In genomic region chr10:43339136-43339535, GRCh38 we compare ENCODE assay signal across 21 cellular contexts. TPM values are rescaled to one million over a fixed set of nuclear protein-coding genes. Genes with fewer than 3 reads are reported as not detected.
A peak's percentile ranks its signal among the peaks of the same experiment; 100 is the strongest.
DNase-seq lines count a peak whose midpoint lies in the region; ATAC-seq, FAIRE-seq and TF ChIP-seq lines count a peak whose summit lies in the region.
"Had no signal": no experiment of that assay in that cellular context is flagged by ENCODE, and none has a peak within 500 bp of the region (broad histone marks: within the 10 kb centered on the region; RNA-seq: fewer than 3 reads in every experiment).

No MANE protein-coding gene starts in this region.

- no peak overlapping the region for H4K5ac ChIP-seq in mesendoderm (ENCODE audit: low read length)

- peak overlapping the region; percentile 51; the same call in 1 of the 2 replicates for H2AFZ ChIP-seq in K562 (ENCODE audit: low read depth, low read length)

- no peak overlapping the region for H3K4ac ChIP-seq in mesendoderm (ENCODE audit: low read depth, low read length)

- no peak for TF ChIP-seq CTCF in activated CD8-positive, alpha-beta T cell treated with anti-CD3 and anti-CD28 coated beads for 36 hours (IDR thresholded peaks at IDR 0.05)
- 0 out of 6 replicates have a peak, but pooled peaks of 1 of the 3 experiments have one; percentile 12 for TF ChIP-seq CTCF in K562 (IDR thresholded peaks at IDR 0.05 in 2 of 3, conservative IDR thresholded peaks at IDR 0.05 in 1 of 3; ENCODE audit: insufficient read depth in 2 of 3, low read depth in 1 of 3, low read length in 3 of 3)

- H2AK5ac ChIP-seq in mesendoderm (ENCODE audit: low read length), result no peak overlapping the region

- no peak for DNase-seq in activated CD8-positive, alpha-beta T cell treated with anti-CD3 and anti-CD28 coated beads, Interleukin-2, amount 10 ng/mL, durations not matched to agents 7 days and 5 days
- DNase-seq in activated CD8-positive, alpha-beta T cell treated with anti-CD3 and anti-CD28 coated beads for 36 hours, result no peak
- no peak for DNase-seq in K562 (ENCODE audit: extremely low read depth in 1 of 4, low spot score in 3 of 4)
- DNase-seq in mesendoderm, result no peak
- DNase-seq in hippocampal formation (lab: John Stamatoyannopoulos, UW), result no peak
- no peak for DNase-seq in activated CD4-positive, alpha-beta memory T cell treated with anti-CD3 and anti-CD28 coated beads, Interleukin-2, amount 10 ng/mL, durations not matched to agents 7 days and 5 days
- DNase-seq: CD8-positive, alpha-beta T cell; NCI-H1105; NCI-H2081 treated with DMSO at 0.1 percent for 48 hours; NCI-H446 treated with DMSO at 0.1 percent for 48 hours; NCI-H69; SHP77 had no signal

- no peaks in the 10 kb centered on the region for H3K36me3 Mint-ChIP-seq in activated CD8-positive, alpha-beta T cell treated with anti-CD3 and anti-CD28 coated beads, Interleukin-2, amount 10 ng/mL, durations not matched to agents 7 days and 5 days (ENCODE audit: low read depth)
- no peaks in the 10 kb centered on the region for H3K36me3 Mint-ChIP-seq in activated CD8-positive, alpha-beta T cell treated with anti-CD3 and anti-CD28 coated beads for 36 hours (ENCODE audit: low read depth)
- H3K36me3 Mint-ChIP-seq in activated CD4-positive, alpha-beta memory T cell treated with anti-CD3 and anti-CD28 coated beads, Interleukin-2, amount 10 ng/mL, durations not matched to agents 7 days and 5 days (ENCODE audit: low read depth), result no peaks in the 10 kb centered on the region
- H3K36me3 Mint-ChIP-seq: CD8-positive, alpha-beta T cell had no signal

- CTCF ChIA-PET in activated CD8-positive, alpha-beta T cell treated with anti-CD3 and anti-CD28 coated beads, Interleukin-2, amount 10 ng/mL, durations not matched to agents 7 days and 5 days (lab: Charles Lee), result interaction anchor here (3.1 kb wide), 1 partner anchor 46 kb away, joined by 15 read pairs; no protein-coding TSS in a partner anchor
- CTCF ChIA-PET in activated CD8-positive, alpha-beta T cell treated with anti-CD3 and anti-CD28 coated beads for 36 hours (lab: Charles Lee), result no interaction called here
- CTCF ChIA-PET in K562 (lab: Yijun Ruan, JAX; ENCODE audit: low intra/inter-chr PET ratio), result no interaction called here
- CTCF ChIA-PET in activated CD4-positive, alpha-beta memory T cell treated with anti-CD3 and anti-CD28 coated beads, Interleukin-2, amount 10 ng/mL, durations not matched to agents 7 days and 5 days (lab: Charles Lee), result no interaction called here

- H2BK5ac ChIP-seq in mesendoderm (ENCODE audit: low read length), result no peak overlapping the region

- WGBS in K562 (ENCODE audit: insufficient coverage, low coverage, missing lambda C conversion rate), result 5% methylated on average over 11 of the region's 11 CpGs
- no CpG with 5 or more reads among the region's 11 CpGs for WGBS in mesendoderm (ENCODE audit: extremely low coverage, insufficient coverage, low lambda C conversion rate)

- H3K23ac ChIP-seq in mesendoderm (ENCODE audit: low read length), result peak overlapping the region; percentile 80

- H3K27me3 Mint-ChIP-seq in activated CD8-positive, alpha-beta T cell treated with anti-CD3 and anti-CD28 coated beads, Interleukin-2, amount 10 ng/mL, durations not matched to agents 7 days and 5 days (ENCODE audit: low read depth), result peaks cover 20% of the 10 kb centered on the region
- peaks cover 10% of the 10 kb centered on the region for H3K27me3 Mint-ChIP-seq in activated CD8-positive, alpha-beta T cell treated with anti-CD3 and anti-CD28 coated beads for 36 hours
- peaks cover 16% of the 10 kb centered on the region for H3K27me3 Mint-ChIP-seq in activated CD4-positive, alpha-beta memory T cell treated with anti-CD3 and anti-CD28 coated beads, Interleukin-2, amount 10 ng/mL, durations not matched to agents 7 days and 5 days

- intact Hi-C loops in activated CD8-positive, alpha-beta T cell treated with anti-CD3 and anti-CD28 coated beads for 36 hours (cut with micrococcal nuclease), result no loop called here
- intact Hi-C loops in K562 (cut with micrococcal nuclease), result no loop called here

- no peaks in the 10 kb centered on the region for H3K36me3 ChIP-seq in K562 (ENCODE audit: control insufficient read depth, insufficient read depth, low read length)
- no peaks in the 10 kb centered on the region for H3K36me3 ChIP-seq in mesendoderm (ENCODE audit: control insufficient read depth, insufficient read depth, low read length)

- H3K79me2 ChIP-seq in K562 (ENCODE audit: control insufficient read depth, insufficient read depth, low read length) (no peaks in the 10 kb centered on the region), mesendoderm (ENCODE audit: control insufficient read depth, insufficient read depth, low read length) (no peaks in the 10 kb centered on the region)

- H3K9me1 ChIP-seq in K562 (ENCODE audit: control insufficient read depth, insufficient read depth, low read length), result no peaks in the 10 kb centered on the region

- no peak overlapping the region for H3K4me2 ChIP-seq in K562 (ENCODE audit: insufficient read depth, low read length)
- H3K4me2 ChIP-seq in mesendoderm (ENCODE audit: low read length), result no peak overlapping the region

- H3K9me3 Mint-ChIP-seq in activated CD8-positive, alpha-beta T cell treated with anti-CD3 and anti-CD28 coated beads, Interleukin-2, amount 10 ng/mL, durations not matched to agents 7 days and 5 days (ENCODE audit: insufficient read depth), result no peaks in the 10 kb centered on the region
- no peaks in the 10 kb centered on the region for H3K9me3 Mint-ChIP-seq in activated CD8-positive, alpha-beta T cell treated with anti-CD3 and anti-CD28 coated beads for 36 hours
- no peaks in the 10 kb centered on the region for H3K9me3 Mint-ChIP-seq in activated CD4-positive, alpha-beta memory T cell treated with anti-CD3 and anti-CD28 coated beads, Interleukin-2, amount 10 ng/mL, durations not matched to agents 7 days and 5 days
- H3K9me3 Mint-ChIP-seq: CD8-positive, alpha-beta T cell had no signal

- H3K4me1 ChIP-seq in K562 (replicated peaks in 1 of 2; ENCODE audit: control insufficient read depth in 2 of 2, insufficient read depth in 2 of 2, low read length in 2 of 2) (peaks cover 5 to 16% of the 10 kb centered on the region in 2 experiments; a peak in 3 of 5 replicates), mesendoderm (ENCODE audit: control insufficient read depth, low read depth, low read length) (no peaks in the 10 kb centered on the region)

- H3K4me3 ChIP-seq in K562 (no peak overlapping the region), mesendoderm (ENCODE audit: low read length) (no peak overlapping the region)
- H3K4me3 ChIP-seq: SK-N-MC had no signal

- POLR2A ChIA-PET in activated CD8-positive, alpha-beta T cell treated with anti-CD3 and anti-CD28 coated beads, Interleukin-2, amount 10 ng/mL, durations not matched to agents 7 days and 5 days (lab: Charles Lee), result no interaction called here
- POLR2A ChIA-PET in activated CD8-positive, alpha-beta T cell treated with anti-CD3 and anti-CD28 coated beads for 36 hours (lab: Charles Lee), result no interaction called here
- POLR2A ChIA-PET in K562 (lab: Yijun Ruan, JAX), result interaction anchor here (0.7 kb wide), 1 partner anchor 15 kb away, joined by 3 read pairs; no protein-coding TSS in a partner anchor
- POLR2A ChIA-PET in activated CD4-positive, alpha-beta memory T cell treated with anti-CD3 and anti-CD28 coated beads, Interleukin-2, amount 10 ng/mL, durations not matched to agents 7 days and 5 days (lab: Charles Lee), result no interaction called here

- H3K27ac Mint-ChIP-seq in activated CD8-positive, alpha-beta T cell treated with anti-CD3 and anti-CD28 coated beads, Interleukin-2, amount 10 ng/mL, durations not matched to agents 7 days and 5 days, result peak overlapping the region; percentile 33
- H3K27ac Mint-ChIP-seq in activated CD8-positive, alpha-beta T cell treated with anti-CD3 and anti-CD28 coated beads for 36 hours, result no peak overlapping the region
- H3K27ac Mint-ChIP-seq in activated CD4-positive, alpha-beta memory T cell treated with anti-CD3 and anti-CD28 coated beads, Interleukin-2, amount 10 ng/mL, durations not matched to agents 7 days and 5 days, result no peak overlapping the region
- H3K27ac Mint-ChIP-seq: CD8-positive, alpha-beta T cell had no signal

- no peaks in the 10 kb centered on the region for H3K79me1 ChIP-seq in mesendoderm (ENCODE audit: low read length)

- peak overlapping the region; percentile 25 for H3K56ac ChIP-seq in mesendoderm (ENCODE audit: low read length)

- H2BK15ac ChIP-seq in mesendoderm (replicated peaks; ENCODE audit: low read depth), result no peak overlapping the region

- H3K9ac ChIP-seq in K562 (ENCODE audit: insufficient read depth in 1 of 2, low read depth in 2 of 2, low read length in 2 of 2) (peak overlapping the region in 1 of 2 experiments; percentile 55; a peak in 2 of 4 replicates), mesendoderm (ENCODE audit: low read length) (no peak overlapping the region)

- no peak overlapping the region for H3K18ac ChIP-seq in mesendoderm (ENCODE audit: low read length)

- no peak overlapping the region for H3K4me3 Mint-ChIP-seq in activated CD8-positive, alpha-beta T cell treated with anti-CD3 and anti-CD28 coated beads, Interleukin-2, amount 10 ng/mL, durations not matched to agents 7 days and 5 days
- H3K4me3 Mint-ChIP-seq in activated CD8-positive, alpha-beta T cell treated with anti-CD3 and anti-CD28 coated beads for 36 hours, result no peak overlapping the region
- no peak overlapping the region for H3K4me3 Mint-ChIP-seq in activated CD4-positive, alpha-beta memory T cell treated with anti-CD3 and anti-CD28 coated beads, Interleukin-2, amount 10 ng/mL, durations not matched to agents 7 days and 5 days
- H3K4me3 Mint-ChIP-seq: CD8-positive, alpha-beta T cell had no signal

- H3K9me3 ChIP-seq in K562 (replicated peaks; ENCODE audit: control insufficient read depth, insufficient read depth, low read depth, low read length), result no peaks in the 10 kb centered on the region

- H4K20me1 ChIP-seq in K562 (replicated peaks; ENCODE audit: control insufficient read depth, insufficient read depth, low read length), result no peaks in the 10 kb centered on the region

- H2BK120ac ChIP-seq in mesendoderm (ENCODE audit: low read depth, low read length), result no peak overlapping the region

- no peak overlapping the region for H3K27ac ChIP-seq in K562 (ENCODE audit: extremely low read depth, low read depth, low read length)
- no peak overlapping the region for H3K27ac ChIP-seq in mesendoderm (ENCODE audit: low read depth, low read length)
- H3K27ac ChIP-seq: SK-N-MC had no signal

- TF ChIP-seq EP300 in K562 (IDR thresholded peaks at IDR 0.05; ENCODE audit: low read length), result no peak

- TF ChIP-seq RAD21 in K562 (CRISPR knock-in tag; conservative IDR thresholded peaks at IDR 0.05 in 1 of 2, IDR thresholded peaks at IDR 0.05 in 1 of 2), result no peak

- peaks cover 24% of the 10 kb centered on the region for H3K4me1 Mint-ChIP-seq in activated CD8-positive, alpha-beta T cell treated with anti-CD3 and anti-CD28 coated beads, Interleukin-2, amount 10 ng/mL, durations not matched to agents 7 days and 5 days (ENCODE audit: low read depth)
- H3K4me1 Mint-ChIP-seq in activated CD8-positive, alpha-beta T cell treated with anti-CD3 and anti-CD28 coated beads for 36 hours (ENCODE audit: low read depth), result no peaks in the 10 kb centered on the region
- H3K4me1 Mint-ChIP-seq in activated CD4-positive, alpha-beta memory T cell treated with anti-CD3 and anti-CD28 coated beads, Interleukin-2, amount 10 ng/mL, durations not matched to agents 7 days and 5 days, result peaks cover 25% of the 10 kb centered on the region

- TF ChIP-seq POLR2A in K562 (conservative IDR thresholded peaks at IDR 0.05), result no peak

- no peak for ATAC-seq in activated CD8-positive, alpha-beta T cell treated with anti-CD3 and anti-CD28 coated beads, Interleukin-2, amount 10 ng/mL, durations not matched to agents 7 days and 5 days
- ATAC-seq in activated CD8-positive, alpha-beta T cell treated with anti-CD3 and anti-CD28 coated beads for 36 hours, result no peak
- ATAC-seq in K562 (peak; percentile 29), GM19467 (IDR thresholded peaks at IDR 0.05; ENCODE audit: unreplicated experiment) (no peak)
- ATAC-seq: CD8-positive, alpha-beta T cell had no signal

- H3K27me3 ChIP-seq in K562 (ENCODE audit: control insufficient read depth in 2 of 2, insufficient read depth in 2 of 2, low read length in 2 of 2), result peaks cover 53 to 82% of the 10 kb centered on the region in 2 experiments
- H3K27me3 ChIP-seq in mesendoderm (ENCODE audit: insufficient read depth, low read length, poor library complexity), result no peaks in the 10 kb centered on the region

- no TSS peak for BruUV-seq in K562 (replicated peaks; lab: Mats Ljungman, UMichigan)

- in situ Hi-C loops in K562 (cut with MboI), result no loop called here

- H4K8ac ChIP-seq in mesendoderm (ENCODE audit: low read depth, low read length), result no peak overlapping the region

- no peak for FAIRE-seq in K562 (lab: Jason Lieb, UNC)
- FAIRE-seq: D721Med, GM12891, H54 had no signal

RNA-seq across cellular contexts. Expression of gene FXYD4, which starts 32.3 kb away (rescaled TPM):
- not detected for total RNA-seq in activated CD8-positive, alpha-beta T cell treated with anti-CD3 and anti-CD28 coated beads, Interleukin-2, amount 10 ng/mL, durations not matched to agents 7 days and 5 days
- not detected for total RNA-seq in activated CD8-positive, alpha-beta T cell treated with anti-CD3 and anti-CD28 coated beads for 36 hours
- total RNA-seq in K562 (2011; cell fraction: chromatin; rRNA removed; ENCODE audit: low replicate concordance), result not detected in 2 replicates
- total RNA-seq in K562 (2011; cell fraction: nucleolus; rRNA removed), result not detected in 2 replicates
- not detected in 2 replicates for total RNA-seq in K562 (2011; cell fraction: nucleoplasm; rRNA removed)
- total RNA-seq in K562 (2014; rRNA removed) (not detected in 2 replicates), K562 (2014; rRNA removed; fragmentation: Illumina TruSeq; extraction: Trizol) (not detected in 2 replicates), K562 (2015; rRNA removed; fragmentation: Illumina TruSeq; extraction: Trizol) (not detected in 2 replicates), K562 (2021) (not detected in 2 replicates)
- polyA plus RNA-seq in K562 (2011; rRNA removed) (not detected in 2 replicates), K562 (2014; fragmentation: Illumina TruSeq; extraction: Trizol) (not detected in 2 replicates), K562 (2014; fragmentation: Nextera tagmentation; extraction: Ambion mirVana) (not detected), K562 (2014; rRNA removed) (0.94 TPM in 1 of 2 replicates, not detected in the other)
- polyA plus RNA-seq in K562 (2011; cell fraction: cytosol; rRNA removed), result 0.07 TPM in 1 of 2 replicates, not detected in the other
- not detected in 2 replicates for polyA plus RNA-seq in K562 (2011; cell fraction: nucleus; rRNA removed)
- polyA plus RNA-seq in K562 (2012), result 0.37 TPM in 1 of 2 replicates, not detected in the other
- polyA minus RNA-seq in K562 (2011; rRNA and poly(A)+ RNA removed), result not detected in 2 replicates
- polyA minus RNA-seq in K562 (2011; cell fraction: cytosol; rRNA and poly(A)+ RNA removed), result not detected in 2 replicates
- polyA minus RNA-seq in K562 (2011; cell fraction: nucleus; rRNA and poly(A)+ RNA removed), result not detected in 2 replicates
- polyA plus RNA-seq in mesendoderm (2013, experiment 1 of 2), result not detected
- 0.13 TPM for polyA plus RNA-seq in mesendoderm (2013, experiment 2 of 2)
- total RNA-seq in activated CD4-positive, alpha-beta memory T cell treated with anti-CD3 and anti-CD28 coated beads, Interleukin-2, amount 10 ng/mL, durations not matched to agents 7 days and 5 days, result not detected
- total RNA-seq: A172; CD8-positive, alpha-beta T cell; LHCN-M2; RPMI7951 had no signal
- polyA plus RNA-seq: BJ had no signal
